ENCODE assay signal across 8 cellular contexts in genomic region chr2:189674374-189675112, GRCh38. TPM values are rescaled to one million over a fixed set of nuclear protein-coding genes. Genes with fewer than 3 reads are reported as not detected.
A peak's percentile ranks its signal among the peaks of the same experiment; 100 is the strongest.
DNase-seq lines count a peak whose midpoint lies in the region; ATAC-seq and TF ChIP-seq lines count a peak whose summit lies in the region.

ANKAR (plus strand) TSS chr2:189674670; CDS start chr2:189676491, 1,821 bp downstream.

- TF ChIP-seq CTCF in OCI-LY3 (IDR thresholded peaks at IDR 0.05; ENCODE audit: low read depth, low read length): peak; percentile 75
- peak; percentile 83 to 96 (median 86) for TF ChIP-seq CTCF in esophagus muscularis mucosa (IDR thresholded peaks at IDR 0.05)

- peak within 1 kb of the TSS; percentile 63 for H3K27ac ChIP-seq in OCI-LY3 (ENCODE audit: low read length)
- H3K27ac ChIP-seq in esophagus muscularis mucosa (replicated peaks in 1 of 4): peak within 1 kb of the TSS; percentile 93 to 99 (median 97)

- H2AFZ ChIP-seq in OCI-LY3 (ENCODE audit: low read depth, low read length): peak within 1 kb of the TSS; percentile 96

- H3K4me1 ChIP-seq in OCI-LY3 (ENCODE audit: low read length) (peaks cover 7% of the 10 kb centered on the region), esophagus muscularis mucosa (peaks cover 14 to 38% (median 25%) of the 10 kb centered on the region in 4 donors)

- peak; percentile 94 for DNase-seq in AG08395 (ENCODE audit: low spot score)
- DNase-seq in activated T-cell treated with anti-CD3 and anti-CD28 coated beads, Interleukin-2, amount 50 U/mL, for 48 hours: peak; percentile 87 to 91
- DNase-seq in esophagus muscularis mucosa (ENCODE audit: extremely low spot score): peak; percentile 95
- DNase-seq in myocyte (ENCODE audit: low read depth): peak; percentile 93
- DNase-seq in stimulated activated CD8-positive, alpha-beta memory T cell treated with anti-CD3 and anti-CD28 coated beads, Interleukin-7, amount 100 ng/mL, for 4 hours (ENCODE audit: low read depth in 2 of 2): peak; percentile 58 to 79

- under 1% methylated on average over 39 of the region's 62 CpGs for WGBS in esophagus muscularis mucosa

- no peaks in the 10 kb centered on the region for H4K20me1 ChIP-seq in OCI-LY3 (ENCODE audit: insufficient read depth, low read length)

- ATAC-seq in GM18907 (IDR thresholded peaks at IDR 0.05; ENCODE audit: unreplicated experiment): peak; percentile 97
- peak; percentile 95 for ATAC-seq in HG03159 (IDR thresholded peaks at IDR 0.05; ENCODE audit: unreplicated experiment)

- peak within 1 kb of the TSS; percentile 95 for H3K9ac ChIP-seq in OCI-LY3 (ENCODE audit: low read length)

- H3K36me3 ChIP-seq in OCI-LY3 (replicated peaks; ENCODE audit: low read depth, low read length): peaks cover 14% of the 10 kb centered on the region
- peaks cover 16 to 32% (median 23%) of the 10 kb centered on the region in 4 donors for H3K36me3 ChIP-seq in esophagus muscularis mucosa

- peak; percentile 11 for TF ChIP-seq POLR2A in esophagus muscularis mucosa (IDR thresholded peaks at IDR 0.05; ENCODE audit: low read depth)

- intact Hi-C loops in esophagus muscularis mucosa (cut with DNase I): no loop called here

- no peak for TF ChIP-seq EP300 in esophagus muscularis mucosa (IDR thresholded peaks at IDR 0.05)

- H3K4me3 ChIP-seq in OCI-LY3 (ENCODE audit: low read length) (peak within 1 kb of the TSS; percentile 93), esophagus muscularis mucosa (peak within 1 kb of the TSS; percentile 62 to 74 (median 70))

- H3K9me3 ChIP-seq in OCI-LY3 (ENCODE audit: insufficient read depth, low read length) (no peaks in the 10 kb centered on the region), esophagus muscularis mucosa (peaks cover 0 to 7% (median 0%) of the 10 kb centered on the region in 4 donors)

- peak within 1 kb of the TSS; percentile 86 for H3K4me2 ChIP-seq in OCI-LY3 (ENCODE audit: low read length)

- H3K79me2 ChIP-seq in OCI-LY3 (ENCODE audit: low read length): 0 out of 2 replicates have a peak, but pooled peaks cover 3% of the 10 kb centered on the region

- H3K27me3 ChIP-seq in OCI-LY3 (ENCODE audit: low read depth, low read length) (no peaks in the 10 kb centered on the region), esophagus muscularis mucosa (no peaks in the 10 kb centered on the region)

RNA-seq across cellular contexts. Expression of gene ANKAR, which starts in this region (rescaled TPM):
- 10 to 100 TPM in 3 of 4 donors, 1 to 10 TPM in 1; 7.9 to 19.1 (median 11.2) TPM for total RNA-seq in esophagus muscularis mucosa
- 5.9 and 6.4 TPM in 2 replicates for total RNA-seq in myocyte
- 1.1 TPM for polyA plus RNA-seq in myocyte (2012)

Comparison
In these comparisons a context has a peak if more than half of its experiments do, and no peak if none do; other contexts are left out.
1. Peak in every context shown above with its lines: DNase-seq, ATAC-seq, H3K4me3 ChIP-seq and H3K27ac ChIP-seq.